10 cellular contexts compared by ENCODE assay signal in genomic region chr1:172400073-172400737, GRCh38. TPM values are rescaled to one million over a fixed set of nuclear protein-coding genes. Genes with fewer than 3 reads are reported as not detected.
DNase-seq lines count a peak whose midpoint lies in the region; ATAC-seq and TF ChIP-seq lines count a peak whose summit lies in the region.
"Had no signal": no experiment of that assay in that cellular context is flagged by ENCODE, and none has a peak within 500 bp of the region (broad histone marks: within the 10 kb centered on the region; RNA-seq: fewer than 3 reads in every experiment).

No MANE protein-coding gene starts in this region.

- H2BK15ac ChIP-seq in neuronal stem cell (ENCODE audit: low read length): no peak overlapping the region

- TF ChIP-seq CTCF in GM23338 (conservative IDR thresholded peaks at IDR 0.05; ENCODE audit: low read depth in 2 of 2) (no peak), activated B cell treated with CpG ODN at 0.5 μM for 24 hours (IDR thresholded peaks at IDR 0.05) (no peak)

- H3F3A ChIP-seq in GM23338 (replicated peaks; ENCODE audit: low read depth): no peaks in the 10 kb centered on the region

- H3K36me3 ChIP-seq in GM23338 (ENCODE audit: insufficient read depth): no peaks in the 10 kb centered on the region
- no peaks in the 10 kb centered on the region for H3K36me3 ChIP-seq in neuronal stem cell (replicated peaks in 1 of 2; ENCODE audit: control insufficient read depth in 2 of 2, insufficient read depth in 2 of 2, low read length in 2 of 2)

- H3K14ac ChIP-seq in neuronal stem cell (ENCODE audit: low read length): no peak overlapping the region

- H3K36me3 Mint-ChIP-seq in GM23338 (ENCODE audit: low read depth) (no peaks in the 10 kb centered on the region), activated B cell treated with CpG ODN at 0.5 μM for 24 hours (ENCODE audit: low read depth) (no peaks in the 10 kb centered on the region)
- no peaks in the 10 kb centered on the region for H3K36me3 Mint-ChIP-seq in stimulated activated effector memory CD8-positive, alpha-beta T cell treated with anti-CD3 and anti-CD28 coated beads, Interleukin-12 subunit alpha, Interleukin-12 subunit beta, amount 100 ng/mL, for 72 hours

- ATAC-seq in GM23338: peak; percentile 49
- ATAC-seq in activated B cell treated with CpG ODN at 0.5 μM for 24 hours (ENCODE audit: low read depth): no peak
- ATAC-seq in left colon: peak; percentile 29
- no peak for ATAC-seq in stimulated activated effector memory CD8-positive, alpha-beta T cell treated with anti-CD3 and anti-CD28 coated beads, Interleukin-12 subunit alpha, Interleukin-12 subunit beta, amount 100 ng/mL, for 72 hours

- no peak overlapping the region for H2BK120ac ChIP-seq in neuronal stem cell (ENCODE audit: low read depth, low read length)

- H3K27me3 Mint-ChIP-seq in GM23338 (ENCODE audit: insufficient read depth, low read depth, poor library complexity) (no peaks in the 10 kb centered on the region), activated B cell treated with CpG ODN at 0.5 μM for 24 hours (no peaks in the 10 kb centered on the region)

- no peaks in the 10 kb centered on the region for H3K9me2 ChIP-seq in GM23338 (ENCODE audit: insufficient read depth)

- no peaks in the 10 kb centered on the region for H3K9me3 ChIP-seq in neuronal stem cell (replicated peaks in 1 of 2; ENCODE audit: control insufficient read depth in 2 of 2, insufficient read depth in 1 of 2, low read depth in 1 of 2, low read length in 2 of 2)

- no peak overlapping the region for H3K18ac ChIP-seq in neuronal stem cell (ENCODE audit: low read length)

- H3K4me2 ChIP-seq in GM23338 (no peak overlapping the region), neuronal stem cell (ENCODE audit: insufficient read depth, low read length, poor library complexity, severe bottlenecking) (no peak overlapping the region)

- POLR2A ChIA-PET in activated B cell treated with CpG ODN at 0.5 μM for 24 hours (lab: Charles Lee): interaction anchor here (0.7 to 11.9 kb wide), 10 partner anchors 9 to 398 kb away, joined by 3 to 248 read pairs (median 4); partner anchors contain the start of gene PIGC

- intact Hi-C loops in activated B cell treated with CpG ODN at 0.5 μM for 24 hours (cut with micrococcal nuclease) (no loop called here), left colon (cut with DNase I, micrococcal nuclease) (loop anchor here in 1 of 2 donors (10.0 kb wide), 1 partner anchor 375 kb away; no protein-coding TSS in a partner anchor)

- H2AFZ ChIP-seq in GM23338: peak overlapping the region; percentile 70; the same call in 1 of the 2 replicates
- H2AFZ ChIP-seq in neuronal stem cell (ENCODE audit: low read length): no peak overlapping the region

- H3K27ac ChIP-seq in GM23338 (ENCODE audit: low read depth) (0 out of 2 replicates have a peak overlapping the region, but pooled peaks have one; percentile 9), neuronal stem cell (replicated peaks; ENCODE audit: low read length) (no peak overlapping the region)

- no peaks in the 10 kb centered on the region for H4K20me1 ChIP-seq in GM23338 (replicated peaks; ENCODE audit: insufficient read depth)

- H3K4me3 Mint-ChIP-seq in GM23338: no peak overlapping the region
- H3K4me3 Mint-ChIP-seq in activated B cell treated with CpG ODN at 0.5 μM for 24 hours: no peak overlapping the region
- H3K4me3 Mint-ChIP-seq in stimulated activated effector memory CD8-positive, alpha-beta T cell treated with anti-CD3 and anti-CD28 coated beads, Interleukin-12 subunit alpha, Interleukin-12 subunit beta, amount 100 ng/mL, for 72 hours: peak overlapping the region; percentile 20

- no peak overlapping the region for H3K4me3 ChIP-seq in GM23338
- no peak overlapping the region for H3K4me3 ChIP-seq in neuronal stem cell (ENCODE audit: low read length in 2 of 2)

- H3K4ac ChIP-seq in neuronal stem cell (ENCODE audit: low read length): no peak overlapping the region

- no peaks in the 10 kb centered on the region for H3K27me3 ChIP-seq in GM23338 (ENCODE audit: insufficient read depth)
- H3K27me3 ChIP-seq in neuronal stem cell (ENCODE audit: control insufficient read depth in 3 of 3, insufficient read depth in 3 of 3, low read depth in 1 of 3, low read length in 3 of 3): no peaks in the 10 kb centered on the region

- H3K23ac ChIP-seq in neuronal stem cell (ENCODE audit: low read depth, low read length, poor library complexity): no peak overlapping the region

- no peaks in the 10 kb centered on the region for H3K9me3 Mint-ChIP-seq in GM23338
- H3K9me3 Mint-ChIP-seq in activated B cell treated with CpG ODN at 0.5 μM for 24 hours: no peaks in the 10 kb centered on the region
- no peaks in the 10 kb centered on the region for H3K9me3 Mint-ChIP-seq in stimulated activated effector memory CD8-positive, alpha-beta T cell treated with anti-CD3 and anti-CD28 coated beads, Interleukin-12 subunit alpha, Interleukin-12 subunit beta, amount 100 ng/mL, for 72 hours

- H3K79me2 ChIP-seq in GM23338 (replicated peaks; ENCODE audit: insufficient read depth): no peaks in the 10 kb centered on the region

- H3K4me1 ChIP-seq in GM23338 (ENCODE audit: insufficient read depth): peaks cover 25% of the 10 kb centered on the region
- H3K4me1 ChIP-seq in neuronal stem cell (ENCODE audit: control insufficient read depth in 2 of 2, insufficient read depth in 1 of 2, low read depth in 1 of 2, low read length in 2 of 2): peaks cover 3 to 4% of the 10 kb centered on the region in 2 donors

- no peak overlapping the region for H4K91ac ChIP-seq in neuronal stem cell (ENCODE audit: low read depth, low read length, poor library complexity)

- WGBS in neuronal stem cell (ENCODE audit: extremely low coverage in 2 of 2, insufficient read length in 2 of 2, insufficient replicate concordance in 1 of 2), 2 donors: no CpG with 5 or more reads among the region's 6 CpGs

- H3K79me1 ChIP-seq in neuronal stem cell (ENCODE audit: low read depth, low read length): no peaks in the 10 kb centered on the region

- peak overlapping the region; percentile 83 for H3K27ac Mint-ChIP-seq in GM23338
- H3K27ac Mint-ChIP-seq in activated B cell treated with CpG ODN at 0.5 μM for 24 hours: peak overlapping the region; percentile 90
- peak overlapping the region; percentile 67 for H3K27ac Mint-ChIP-seq in stimulated activated effector memory CD8-positive, alpha-beta T cell treated with anti-CD3 and anti-CD28 coated beads, Interleukin-12 subunit alpha, Interleukin-12 subunit beta, amount 100 ng/mL, for 72 hours

- H3K9ac ChIP-seq in neuronal stem cell (ENCODE audit: low read depth, low read length, poor library complexity): no peak overlapping the region

- H2BK5ac ChIP-seq in neuronal stem cell (ENCODE audit: low read length): no peak overlapping the region

- H3K4me1 Mint-ChIP-seq in GM23338 (peaks cover 33% of the 10 kb centered on the region), activated B cell treated with CpG ODN at 0.5 μM for 24 hours (peaks cover 51% of the 10 kb centered on the region)
- H3K4me1 Mint-ChIP-seq in stimulated activated effector memory CD8-positive, alpha-beta T cell treated with anti-CD3 and anti-CD28 coated beads, Interleukin-12 subunit alpha, Interleukin-12 subunit beta, amount 100 ng/mL, for 72 hours: peaks cover 52% of the 10 kb centered on the region

- H2AK5ac ChIP-seq in neuronal stem cell (ENCODE audit: low read depth, low read length): no peak overlapping the region

- no peak for DNase-seq in GM23338 (ENCODE audit: low spot score)
- no peak for DNase-seq in activated B cell treated with CpG ODN at 0.5 μM for 24 hours
- no peak for DNase-seq in left colon
- DNase-seq in stimulated activated effector memory CD8-positive, alpha-beta T cell treated with anti-CD3 and anti-CD28 coated beads, Interleukin-12 subunit alpha, Interleukin-12 subunit beta, amount 100 ng/mL, for 72 hours (ENCODE audit: low spot score in 2 of 2): no peak
- no peak for DNase-seq in NCI-H345 treated with DMSO at 0.1 percent for 48 hours (lab: John Stamatoyannopoulos, UW; ENCODE audit: unreplicated experiment)
- DNase-seq in NCI-H526 (lab: John Stamatoyannopoulos, UW): no peak
- no peak for DNase-seq in NCI-H2196 (lab: John Stamatoyannopoulos, UW; ENCODE audit: unreplicated experiment)
- DNase-seq in neuronal stem cell (ENCODE audit: low spot score): no peak
- DNase-seq: activated CD4-positive, alpha-beta T cell treated with anti-CD3 and anti-CD28 coated beads, Interleukin-2, amount 50 U/mL, for 1 hour had no signal

- H4K8ac ChIP-seq in neuronal stem cell (ENCODE audit: low read depth, low read length): no peak overlapping the region

- CTCF ChIA-PET in activated B cell treated with CpG ODN at 0.5 μM for 24 hours (lab: Charles Lee): interaction anchor here (0.7 to 7.7 kb wide), 26 partner anchors 10 to 415 kb away, joined by 3 to 69 read pairs (median 5); partner anchors contain the start of gene PIGC

- H2BK12ac ChIP-seq in neuronal stem cell (ENCODE audit: low read length): no peak overlapping the region

TF ChIP-seq in GM23338, 12 proteins besides CTCF, POLR2A, EP300 and RAD21 (continues in another document):
- TF ChIP-seq STAT1 (IDR thresholded peaks at IDR 0.05; ENCODE audit: unreplicated experiment) (no peak), ZNF114 (CRISPR knock-in tag; IDR thresholded peaks at IDR 0.05) (no peak)

RNA-seq across cellular contexts. Expression of gene C1orf105, which starts 20.3 kb away (rescaled TPM):
- not detected in 2 replicates for total RNA-seq in GM23338 (2014; rRNA removed; shearing (Covaris generic))
- not detected in 2 replicates for polyA plus RNA-seq in GM23338 (2016; fragmentation: Nextera tagmentation; extraction: Ambion mirVana)
- total RNA-seq in activated B cell treated with CpG ODN at 0.5 μM for 24 hours (not detected in 2 replicates), left colon (not detected)
- polyA plus RNA-seq in neuronal stem cell (2013, experiment 1 of 2): 0.32 TPM
- polyA plus RNA-seq in neuronal stem cell (2013, experiment 2 of 2): 0.43 TPM
- total RNA-seq: lung microvascular endothelial cell had no signal

RNA-seq across cellular contexts. Expression of gene PIGC, which starts 43.7 kb away (rescaled TPM):
- 22.5 and 25.2 TPM in 2 replicates for total RNA-seq in GM23338 (2014; rRNA removed; shearing (Covaris generic))
- polyA plus RNA-seq in GM23338 (2016; fragmentation: Nextera tagmentation; extraction: Ambion mirVana): 24.3 and 28.1 TPM in 2 replicates
- 24.2 TPM in 2 replicates for total RNA-seq in activated B cell treated with CpG ODN at 0.5 μM for 24 hours
- total RNA-seq in left colon: 10 to 100 TPM; 22.9 to 24.1 TPM
- 24.2 TPM for polyA plus RNA-seq in neuronal stem cell (2013, experiment 1 of 2)
- 23.2 TPM for polyA plus RNA-seq in neuronal stem cell (2013, experiment 2 of 2)

Comparison
In these comparisons a context has a peak if more than half of its experiments do, and no peak if none do; other contexts are left out.
1. ATAC-seq: peak in GM23338 (single experiment) and left colon (single experiment); none in activated B cell treated with CpG ODN at 0.5 μM for 24 hours (single experiment) and stimulated activated effector memory CD8-positive, alpha-beta T cell treated with anti-CD3 and anti-CD28 coated beads, Interleukin-12 subunit alpha, Interleukin-12 subunit beta, amount 100 ng/mL, for 72 hours (single experiment).
2. Peak in every context shown above with its lines, with median percentiles within 50 percentile points of each other: H3K27ac Mint-ChIP-seq.